In the genomic region with DNA sequence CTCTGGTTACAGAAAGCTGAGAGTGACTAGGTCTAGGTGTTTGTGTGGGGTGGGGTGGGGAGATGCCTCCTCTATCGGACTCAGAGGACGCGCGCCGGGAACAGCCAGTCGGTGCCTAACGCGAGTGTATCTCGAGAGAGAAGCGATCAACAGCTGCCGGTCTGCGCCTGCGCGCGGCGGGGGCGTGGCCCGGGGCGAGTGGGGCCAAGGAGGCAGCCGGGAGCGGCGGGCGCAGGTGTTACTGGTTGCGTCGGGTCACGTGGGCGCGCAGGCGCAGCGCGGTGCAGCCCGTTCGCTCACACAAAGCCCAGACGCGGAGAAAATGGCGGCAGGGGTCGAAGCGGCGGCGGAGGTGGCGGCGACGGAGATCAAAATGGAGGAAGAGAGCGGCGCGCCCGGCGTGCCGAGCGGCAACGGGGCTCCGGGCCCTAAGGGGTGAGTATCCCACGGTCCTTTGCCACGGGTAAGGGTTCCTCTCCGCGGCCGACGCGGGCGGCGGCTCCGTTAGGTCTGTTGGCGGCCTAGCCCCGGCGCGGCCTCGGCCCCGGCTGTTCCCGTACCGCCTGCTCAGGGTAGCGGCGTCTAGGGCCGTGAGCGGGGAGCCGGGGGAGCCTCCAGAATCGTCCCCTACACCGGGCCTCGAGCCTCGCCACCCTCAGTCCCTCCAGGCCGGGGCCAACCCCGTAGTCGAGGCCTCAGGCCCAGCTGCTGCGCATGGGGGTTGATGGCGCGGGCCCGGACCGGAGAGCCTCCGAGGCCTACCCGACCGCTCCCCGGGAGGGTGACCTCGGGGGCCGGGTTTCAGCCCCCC, we compare ENCODE assay signal across 8 cellular contexts. TPM values are rescaled to one million over a fixed set of nuclear protein-coding genes. Genes with fewer than 3 reads are reported as not detected.
DNase-seq lines count a peak whose midpoint lies in the region; ATAC-seq and TF ChIP-seq lines count a peak whose summit lies in the region.

A gene with protein sequence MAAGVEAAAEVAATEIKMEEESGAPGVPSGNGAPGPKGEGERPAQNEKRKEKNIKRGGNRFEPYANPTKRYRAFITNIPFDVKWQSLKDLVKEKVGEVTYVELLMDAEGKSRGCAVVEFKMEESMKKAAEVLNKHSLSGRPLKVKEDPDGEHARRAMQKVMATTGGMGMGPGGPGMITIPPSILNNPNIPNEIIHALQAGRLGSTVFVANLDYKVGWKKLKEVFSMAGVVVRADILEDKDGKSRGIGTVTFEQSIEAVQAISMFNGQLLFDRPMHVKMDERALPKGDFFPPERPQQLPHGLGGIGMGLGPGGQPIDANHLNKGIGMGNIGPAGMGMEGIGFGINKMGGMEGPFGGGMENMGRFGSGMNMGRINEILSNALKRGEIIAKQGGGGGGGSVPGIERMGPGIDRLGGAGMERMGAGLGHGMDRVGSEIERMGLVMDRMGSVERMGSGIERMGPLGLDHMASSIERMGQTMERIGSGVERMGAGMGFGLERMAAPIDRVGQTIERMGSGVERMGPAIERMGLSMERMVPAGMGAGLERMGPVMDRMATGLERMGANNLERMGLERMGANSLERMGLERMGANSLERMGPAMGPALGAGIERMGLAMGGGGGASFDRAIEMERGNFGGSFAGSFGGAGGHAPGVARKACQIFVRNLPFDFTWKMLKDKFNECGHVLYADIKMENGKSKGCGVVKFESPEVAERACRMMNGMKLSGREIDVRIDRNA (plus strand): TSS at position 299 of the 811 bp plus-strand sequence. CDS start 24 bp downstream, at position 323.

- peak within 1 kb of the TSS; percentile 97 for H2AK5ac ChIP-seq in trophoblast cell (ENCODE audit: low read length)

- H3K23ac ChIP-seq in trophoblast cell (ENCODE audit: low read length): no peak within 1 kb of the TSS

- peak within 1 kb of the TSS; percentile 87 for H2BK5ac ChIP-seq in trophoblast cell (ENCODE audit: low read depth, low read length, poor library complexity)

- intact Hi-C loops in cardiac septum (cut with DNase I) (loop anchor here (2.0 to 5.0 kb wide), 2 partner anchors 14 to 33 kb away; partner anchors contain the start of gene MARCHF2), transverse colon (cut with DNase I; ENCODE audit: low total_unique reads) (loop anchor here (10.0 kb wide), 1 partner anchor 80 kb away; the partner anchor contains the start of gene ANGPTL4)

- H3K4me1 ChIP-seq in trophoblast cell (ENCODE audit: control insufficient read depth in 1 of 2, insufficient read depth in 2 of 2, low read length in 2 of 2) (peaks cover 3 to 5% of the 10 kb centered on the region in 2 experiments), transverse colon (peaks cover 29 to 48% (median 42%) of the 10 kb centered on the region in 4 donors)

- H3K4me2 ChIP-seq in trophoblast cell (ENCODE audit: low read length): peak within 1 kb of the TSS; percentile 92

- no peaks in the 10 kb centered on the region for H3K9me3 ChIP-seq in trophoblast cell (ENCODE audit: insufficient read depth, low read depth, low read length)
- no peaks in the 10 kb centered on the region for H3K9me3 ChIP-seq in transverse colon

- peak within 1 kb of the TSS; percentile 99 for H3K9ac ChIP-seq in trophoblast cell (ENCODE audit: low read length)

- H3K27me3 ChIP-seq in trophoblast cell (ENCODE audit: insufficient read depth, low read length) (no peaks in the 10 kb centered on the region), transverse colon (no peaks in the 10 kb centered on the region)

- H3K27ac ChIP-seq in adipose tissue (ENCODE audit: low read depth, low read length): peak within 1 kb of the TSS; percentile 80
- peak within 1 kb of the TSS; percentile 63 for H3K27ac ChIP-seq in trophoblast cell (ENCODE audit: low read depth, low read length)
- H3K27ac ChIP-seq in transverse colon: peak within 1 kb of the TSS; percentile 95 to 99 (median 96)

- H3K18ac ChIP-seq in trophoblast cell (ENCODE audit: low read length): peak within 1 kb of the TSS; percentile 96

- peak within 1 kb of the TSS; percentile 91 for H2BK120ac ChIP-seq in trophoblast cell (ENCODE audit: insufficient read depth, low read length, poor library complexity)

- no peak for TF ChIP-seq CTCF in GM12875 (IDR thresholded peaks at IDR 0.05; ENCODE audit: borderline replicate concordance, insufficient read depth, low read depth, low read length)
- no peak for TF ChIP-seq CTCF in transverse colon (IDR thresholded peaks at IDR 0.05)

- H4K91ac ChIP-seq in trophoblast cell (ENCODE audit: low read depth, low read length): peak within 1 kb of the TSS; percentile 96

- H3K4ac ChIP-seq in trophoblast cell (ENCODE audit: low read depth, low read length): peak within 1 kb of the TSS; percentile 100

- in situ Hi-C loops in transverse colon (cut with MboI; ENCODE audit: low pct_ligation_motif_present in 1 of 4, low pct_unique_long_range_greater_than_20kb in 1 of 4, low sequenced_read_pairs in 3 of 4): no loop called here

- TF ChIP-seq POLR2A in transverse colon (IDR thresholded peaks at IDR 0.05): peak; percentile 97

- TF ChIP-seq EP300 in transverse colon (IDR thresholded peaks at IDR 0.05; ENCODE audit: low read depth): no peak

- H3K79me2 ChIP-seq in trophoblast cell (ENCODE audit: control insufficient read depth, insufficient read depth, low read length, poor library complexity): peaks cover 18% of the 10 kb centered on the region

- peak within 1 kb of the TSS; percentile 94 for H4K8ac ChIP-seq in trophoblast cell (ENCODE audit: low read depth, low read length)

- H2BK12ac ChIP-seq in trophoblast cell (ENCODE audit: low read length): no peak within 1 kb of the TSS

- peak; percentile 94 for ATAC-seq in HG02798 (IDR thresholded peaks at IDR 0.05; ENCODE audit: poor library complexity, unreplicated experiment)

- peaks cover 10% of the 10 kb centered on the region for H3K79me1 ChIP-seq in trophoblast cell (ENCODE audit: low read length)

- WGBS in adipose tissue, 3 donors: 0% methylated on average over 59 to 93 of the region's 93 CpGs
- no CpG with 5 or more reads among the region's 93 CpGs for WGBS in trophoblast cell (ENCODE audit: extremely low coverage, insufficient coverage, insufficient read length)
- WGBS in transverse colon (ENCODE audit: low coverage in 1 of 2), 2 donors: 0 to 1% methylated on average over 6 to 41 of the region's 93 CpGs

- H3K36me3 ChIP-seq in trophoblast cell (ENCODE audit: control insufficient read depth in 1 of 2, insufficient read depth in 2 of 2, low read length in 2 of 2): peaks cover 7% of the 10 kb centered on the region in 2 experiments
- no peaks in the 10 kb centered on the region for H3K36me3 ChIP-seq in transverse colon

- peak within 1 kb of the TSS; percentile 71 for H2AFZ ChIP-seq in trophoblast cell (ENCODE audit: insufficient read depth, low read length, poor library complexity)

- H3K14ac ChIP-seq in trophoblast cell (ENCODE audit: low read length): peak within 1 kb of the TSS; percentile 98

- DNase-seq in NCI-H1436 (lab: John Stamatoyannopoulos, UW) (peak; percentile 96), T follicular helper cell (ENCODE audit: low read depth) (peak; percentile 100), cardiac septum (ENCODE audit: low spot score) (peak; percentile 100), trophoblast cell (peak; percentile 100), transverse colon (peak; percentile 100)

- H4K12ac ChIP-seq in trophoblast cell (ENCODE audit: low read depth, low read length): peak within 1 kb of the TSS; percentile 98

- peak within 1 kb of the TSS; percentile 99 for H3K4me3 ChIP-seq in GM12875 (ENCODE audit: low read depth, low read length)
- H3K4me3 ChIP-seq in trophoblast cell (ENCODE audit: low read depth, low read length): peak within 1 kb of the TSS; percentile 99
- peak within 1 kb of the TSS; percentile 92 to 99 (median 96) for H3K4me3 ChIP-seq in transverse colon

RNA-seq across cellular contexts. Expression of the gene that starts here (rescaled TPM):
- 100 to 1,000 TPM in 2 of 3 donors, 10 to 100 TPM in 1; 83.6 to 182 (median 105) TPM for polyA plus RNA-seq in adipose tissue
- 102 TPM for total RNA-seq in cardiac septum
- polyA plus RNA-seq in trophoblast cell (2013): 145 and 148 TPM in 2 replicates
- total RNA-seq in transverse colon: 100 to 1,000 TPM in 2 of 4 donors, 10 to 100 TPM in 2; 72.2 to 164 (median 101) TPM

Comparison
In these comparisons a context has a peak if more than half of its experiments do, and no peak if none do; other contexts are left out.
1. Peak in every context shown above with its lines: DNase-seq, ATAC-seq, H3K4me3 ChIP-seq and H3K27ac ChIP-seq.